1 cellular context compared by ENCODE assay signal in genomic region chr21:37564341-37564923, GRCh38.
TF ChIP-seq lines count a peak whose summit lies in the region.

No MANE protein-coding gene starts in this region.

TF ChIP-seq in IMR-90, 13 proteins besides CTCF, POLR2A, EP300 and RAD21 (continued from another document):
- 0 out of 2 replicates have a peak, but pooled peaks have one; percentile 6 for TF ChIP-seq SMC3 (IDR thresholded peaks at IDR 0.05; ENCODE audit: low read depth, low read length)
- TF ChIP-seq USF2 (IDR thresholded peaks at IDR 0.05; ENCODE audit: low read depth, low read length): no peak; the same call in 1 of the 2 replicates
